ENCODE assay signal across 10 cellular contexts in the genomic region with DNA sequence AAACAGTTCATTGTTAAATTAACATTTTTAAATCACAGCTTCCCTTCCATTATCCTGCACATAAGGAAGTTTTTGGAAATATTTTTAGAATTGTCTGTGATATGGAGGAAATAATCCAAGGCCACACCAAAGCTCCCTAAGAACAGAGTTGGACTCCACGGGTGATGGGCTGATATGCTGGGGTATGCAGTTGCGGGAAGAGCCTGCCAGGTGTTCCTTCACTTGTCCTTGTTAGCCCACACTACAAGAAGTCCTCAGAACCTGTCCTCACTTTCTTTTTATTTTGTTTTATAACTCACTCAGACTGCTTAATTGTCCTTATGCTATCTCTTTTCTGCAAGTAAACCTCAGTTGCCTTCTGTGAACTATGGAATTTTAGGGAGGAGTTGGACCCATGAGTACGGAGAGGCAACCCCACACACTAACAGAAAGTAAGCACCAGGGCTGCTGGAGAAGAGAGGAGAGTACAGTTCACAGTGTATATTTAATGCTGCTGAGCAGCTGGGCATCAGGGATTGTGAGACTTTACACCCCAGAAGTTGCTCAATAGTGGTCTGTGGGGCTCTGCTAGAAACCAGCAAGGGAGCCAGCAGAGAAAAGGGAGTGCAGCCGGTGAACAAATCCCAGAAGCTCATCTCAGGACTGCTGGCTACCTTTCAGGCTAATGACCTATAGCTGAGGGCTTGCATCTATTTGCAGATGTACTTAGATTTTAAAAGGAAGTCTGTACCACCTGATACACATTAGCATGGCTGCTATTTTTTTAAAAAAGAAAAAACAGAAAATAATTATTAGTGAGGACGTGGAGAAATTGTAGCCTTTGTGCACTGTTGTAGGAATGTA.
DNase-seq lines count a peak whose midpoint lies in the region; ATAC-seq, FAIRE-seq and TF ChIP-seq lines count a peak whose summit lies in the region.
"Had no signal": no experiment of that assay in that cellular context is flagged by ENCODE, and none has a peak within 500 bp of the region (broad histone marks: within the 10 kb centered on the region; RNA-seq: fewer than 3 reads in every experiment).

No MANE protein-coding gene starts in this region.

- H3K27me3 Mint-ChIP-seq in astrocyte (ENCODE audit: low read depth, unreplicated experiment): no peaks in the 10 kb centered on the region
- no peaks in the 10 kb centered on the region for H3K27me3 Mint-ChIP-seq in naive thymus-derived CD4-positive, alpha-beta T cell

- ATAC-seq in A549: no peak; a peak in 2 of 6 replicates
- peak; percentile 47 for ATAC-seq in left lung
- ATAC-seq in naive thymus-derived CD4-positive, alpha-beta T cell: no peak
- ATAC-seq in HG02571 (IDR thresholded peaks at IDR 0.05; ENCODE audit: unreplicated experiment): no peak

- no peaks in the 10 kb centered on the region for H3K36me3 ChIP-seq in KMS-11 (ENCODE audit: insufficient read depth)
- no peaks in the 10 kb centered on the region for H3K36me3 ChIP-seq in astrocyte (ENCODE audit: insufficient read depth, low read length)
- no peaks in the 10 kb centered on the region for H3K36me3 ChIP-seq in left lung
- H3K36me3 ChIP-seq in naive thymus-derived CD4-positive, alpha-beta T cell (ENCODE audit: control insufficient read depth in 2 of 3, insufficient read depth in 3 of 3, low read length in 3 of 3): no peaks in the 10 kb centered on the region

- no peak for FAIRE-seq in A549 (lab: Jason Lieb, UNC)
- no peak for FAIRE-seq in astrocyte (lab: Jason Lieb, UNC)

- no peak for TF ChIP-seq POLR2A in A549 (IDR thresholded peaks at IDR 0.05; ENCODE audit: low read length)

- DNase-seq in A549 (ENCODE audit: low read depth in 1 of 2, low spot score in 1 of 2) (no peak), astrocyte (ENCODE audit: low read depth) (peak; percentile 6), left lung (no peak)
- DNase-seq in activated effector memory CD4-positive, alpha-beta T cell treated with anti-CD3 and anti-CD28 coated beads, Interleukin-2, amount 50 U/mL, for 16 hours: no peak
- no peak for DNase-seq in naive thymus-derived CD4-positive, alpha-beta T cell
- no peak for DNase-seq in stimulated activated CD4-positive, alpha-beta T cell treated with anti-CD3 and anti-CD28 coated beads, Interleukin-4, amount 100 ng/mL, for 24 hours
- DNase-seq: activated gamma-delta T cell; stimulated activated CD4-positive, alpha-beta T cell treated with anti-CD3 and anti-CD28 coated beads, Interleukin-2, amount 100 ng/mL, for 48 hours had no signal

- no peaks in the 10 kb centered on the region for H3K9me3 ChIP-seq in A549
- no peaks in the 10 kb centered on the region for H3K9me3 ChIP-seq in astrocyte (ENCODE audit: insufficient read depth, low read depth, low read length)
- H3K9me3 ChIP-seq in left lung: no peaks in the 10 kb centered on the region
- H3K9me3 ChIP-seq in naive thymus-derived CD4-positive, alpha-beta T cell (ENCODE audit: control insufficient read depth in 2 of 3, low read length in 3 of 3): no peaks in the 10 kb centered on the region

- peak overlapping the region; percentile 26 to 48; a peak in 5 of 6 replicates for H3K27ac ChIP-seq in A549
- peak overlapping the region; percentile 32; the same call in 1 of the 2 replicates for H3K27ac ChIP-seq in KMS-11
- peak overlapping the region; percentile 88 for H3K27ac ChIP-seq in astrocyte (ENCODE audit: low read depth, low read length)
- H3K27ac ChIP-seq in left lung: peak overlapping the region; percentile 28 to 74
- no peak overlapping the region for H3K27ac ChIP-seq in naive thymus-derived CD4-positive, alpha-beta T cell (ENCODE audit: low read depth, low read length)

- 75% methylated on average over 5 of the region's 5 CpGs for WGBS in A549 (ENCODE audit: missing lambda C conversion rate)

- H3K4me2 ChIP-seq in A549 (peak overlapping the region; percentile 62), KMS-11 (peak overlapping the region; percentile 35), astrocyte (ENCODE audit: low read length) (peak overlapping the region; percentile 77)

- H4K20me1 ChIP-seq in KMS-11 (ENCODE audit: insufficient read depth) (no peaks in the 10 kb centered on the region), astrocyte (ENCODE audit: insufficient read depth, low read length) (no peaks in the 10 kb centered on the region)

- CTCF ChIA-PET in A549 (lab: Yijun Ruan, JAX): interaction anchor here (1.3 to 1.6 kb wide), 3 partner anchors 15 to 170 kb away, joined by 3 to 5 read pairs (median 4); no protein-coding TSS in a partner anchor
- CTCF ChIA-PET in naive thymus-derived CD4-positive, alpha-beta T cell (lab: Charles Lee): no interaction called here

- no peak overlapping the region for H3K4me3 Mint-ChIP-seq in astrocyte (ENCODE audit: unreplicated experiment)
- no peak overlapping the region for H3K4me3 Mint-ChIP-seq in naive thymus-derived CD4-positive, alpha-beta T cell

- H3K9ac ChIP-seq in KMS-11: no peak overlapping the region
- no peak overlapping the region for H3K9ac ChIP-seq in astrocyte (ENCODE audit: low read length)

- TF ChIP-seq RAD21 in A549 (conservative IDR thresholded peaks at IDR 0.05 in 1 of 2, IDR thresholded peaks at IDR 0.05 in 1 of 2): no peak

- H3K4me1 Mint-ChIP-seq in astrocyte (ENCODE audit: low read depth, unreplicated experiment): peaks cover 14% of the 10 kb centered on the region
- peaks cover 0 to 6% (median 4%) of the 10 kb centered on the region in 7 donors for H3K4me1 Mint-ChIP-seq in naive thymus-derived CD4-positive, alpha-beta T cell

- H3K36me3 Mint-ChIP-seq in astrocyte (ENCODE audit: low read depth, unreplicated experiment): no peaks in the 10 kb centered on the region
- H3K36me3 Mint-ChIP-seq in naive thymus-derived CD4-positive, alpha-beta T cell: no peaks in the 10 kb centered on the region

- H2AFZ ChIP-seq in KMS-11 (ENCODE audit: low read depth) (peak overlapping the region; percentile 24; the same call in 1 of the 2 replicates), astrocyte (ENCODE audit: low read depth, low read length) (no peak overlapping the region)

- peaks cover 24% of the 10 kb centered on the region for H3K4me1 ChIP-seq in A549
- H3K4me1 ChIP-seq in KMS-11 (ENCODE audit: low read depth, poor library complexity, severe bottlenecking): peaks cover 45% of the 10 kb centered on the region
- peaks cover 20% of the 10 kb centered on the region for H3K4me1 ChIP-seq in astrocyte (ENCODE audit: insufficient read depth, low read length)
- H3K4me1 ChIP-seq in left lung: peaks cover 21 to 53% of the 10 kb centered on the region in 2 donors
- H3K4me1 ChIP-seq in naive thymus-derived CD4-positive, alpha-beta T cell (ENCODE audit: control insufficient read depth in 2 of 2, insufficient read depth in 2 of 2, low read length in 2 of 2): no peaks in the 10 kb centered on the region

- no peak for TF ChIP-seq EP300 in A549 (IDR thresholded peaks at IDR 0.05)

- H3K9me3 Mint-ChIP-seq in astrocyte (ENCODE audit: unreplicated experiment): no peaks in the 10 kb centered on the region
- peaks cover 0 to 2% (median 0%) of the 10 kb centered on the region in 11 donors for H3K9me3 Mint-ChIP-seq in naive thymus-derived CD4-positive, alpha-beta T cell

- POLR2A ChIA-PET in A549 (lab: Yijun Ruan, JAX): no interaction called here
- POLR2A ChIA-PET in naive thymus-derived CD4-positive, alpha-beta T cell (lab: Charles Lee): interaction anchor here (0.6 kb wide), 1 partner anchor 170 kb away, joined by 4 read pairs; no protein-coding TSS in a partner anchor

- no peak overlapping the region for H3K4me3 ChIP-seq in A549
- H3K4me3 ChIP-seq in KMS-11 (IDR thresholded peaks at IDR 0.05; ENCODE audit: insufficient read depth, low read depth, low read length): peak overlapping the region; percentile 65
- H3K4me3 ChIP-seq in astrocyte (ENCODE audit: insufficient read depth, low read depth, low read length): no peak overlapping the region
- no peak overlapping the region for H3K4me3 ChIP-seq in left lung
- H3K4me3 ChIP-seq in naive thymus-derived CD4-positive, alpha-beta T cell (ENCODE audit: low read length): no peak overlapping the region

- intact Hi-C loops in left lung (cut with DNase I): no loop called here
- intact Hi-C loops in naive thymus-derived CD4-positive, alpha-beta T cell (cut with micrococcal nuclease): no loop called here

- H3K27ac Mint-ChIP-seq in astrocyte (ENCODE audit: unreplicated experiment): peak overlapping the region; percentile 22
- H3K27ac Mint-ChIP-seq in naive thymus-derived CD4-positive, alpha-beta T cell: peak overlapping the region in 1 of 9 donors; percentile 15

- H3K27me3 ChIP-seq in KMS-11 (ENCODE audit: insufficient read depth, low read depth) (no peaks in the 10 kb centered on the region), astrocyte (ENCODE audit: insufficient read depth, low read length) (no peaks in the 10 kb centered on the region), left lung (no peaks in the 10 kb centered on the region)
- no peaks in the 10 kb centered on the region for H3K27me3 ChIP-seq in naive thymus-derived CD4-positive, alpha-beta T cell (ENCODE audit: control insufficient read depth in 2 of 2, insufficient read depth in 2 of 2, low read length in 2 of 2)

- H3K79me2 ChIP-seq in KMS-11 (ENCODE audit: insufficient read depth, low read depth) (no peaks in the 10 kb centered on the region), astrocyte (ENCODE audit: insufficient read depth, low read length) (no peaks in the 10 kb centered on the region)

- TF ChIP-seq CTCF in A549 (IDR thresholded peaks at IDR 0.05): no peak
- TF ChIP-seq CTCF in KMS-11 (conservative IDR thresholded peaks at IDR 0.05; ENCODE audit: low read depth, low read length): no peak
- no peak for TF ChIP-seq CTCF in astrocyte (IDR thresholded peaks at IDR 0.05; ENCODE audit: insufficient read depth, low read depth, low read length)
- TF ChIP-seq CTCF in left lung (IDR thresholded peaks at IDR 0.05): no peak

TF ChIP-seq in A549, 52 proteins besides CTCF, POLR2A, EP300 and RAD21:
- no peak for TF ChIP-seq ZNF302 (CRISPR knock-in tag; IDR thresholded peaks at IDR 0.05)
- TF ChIP-seq, protein P1, sequence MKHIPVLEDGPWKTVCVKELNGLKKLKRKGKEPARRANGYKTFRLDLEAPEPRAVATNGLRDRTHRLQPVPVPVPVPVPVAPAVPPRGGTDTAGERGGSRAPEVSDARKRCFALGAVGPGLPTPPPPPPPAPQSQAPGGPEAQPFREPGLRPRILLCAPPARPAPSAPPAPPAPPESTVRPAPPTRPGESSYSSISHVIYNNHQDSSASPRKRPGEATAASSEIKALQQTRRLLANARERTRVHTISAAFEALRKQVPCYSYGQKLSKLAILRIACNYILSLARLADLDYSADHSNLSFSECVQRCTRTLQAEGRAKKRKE (CRISPR knock-in tag; IDR thresholded peaks at IDR 0.05; ENCODE audit: low read depth): no peak
- TF ChIP-seq RARB (CRISPR knock-in tag; IDR thresholded peaks at IDR 0.05): no peak
- no peak for TF ChIP-seq BHLHE40 (IDR thresholded peaks at IDR 0.05; ENCODE audit: low read depth, low read length)
- TF ChIP-seq FOSL2 (IDR thresholded peaks at IDR 0.05): no peak
- TF ChIP-seq FOSL2 (CRISPR knock-in tag; IDR thresholded peaks at IDR 0.05): no peak
- no peak for TF ChIP-seq EHF (CRISPR knock-in tag; IDR thresholded peaks at IDR 0.05)
- no peak for TF ChIP-seq SMC3 (IDR thresholded peaks at IDR 0.05)
- TF ChIP-seq MYC (IDR thresholded peaks at IDR 0.05; ENCODE audit: borderline replicate concordance, low read length): no peak
